Comparison of ENCODE assay signal across 26 cellular contexts in genomic region chr17:71080937-71081336, GRCh38.
"Had no signal": no experiment of that assay in that cellular context is flagged by ENCODE, and none has a peak within 500 bp of the region (broad histone marks: within the 10 kb centered on the region; RNA-seq: fewer than 3 reads in every experiment).

No MANE protein-coding gene starts in this region.

- H3K36me3 ChIP-seq: neutrophil, pancreas, thyroid gland, upper lobe of right lung, WERI-Rb-1 had no signal

- FAIRE-seq: pancreas, TTC549 had no signal

- H3K36me3 Mint-ChIP-seq: memory B cell had no signal

- H3K9me3 ChIP-seq: neutrophil, pancreas, psoas muscle, thyroid gland, upper lobe of right lung had no signal

- H3K4me1 Mint-ChIP-seq: activated naive CD8-positive, alpha-beta T cell treated with anti-CD3 and anti-CD28 coated beads, Interleukin-2, amount 50 U/mL, for 24 hours; memory B cell; nephron had no signal

- ATAC-seq: activated CD8-positive, alpha-beta T cell treated with anti-CD3 and anti-CD28 coated beads, Interleukin-2, amount 10 ng/mL, durations not matched to agents 7 days and 5 days; activated naive CD8-positive, alpha-beta T cell treated with anti-CD3 and anti-CD28 coated beads, Interleukin-2, amount 50 U/mL, for 24 hours; left colon; pancreas; psoas muscle; right cardiac atrium; upper lobe of right lung had no signal

- DNase-seq: activated CD4-positive, alpha-beta T cell treated with anti-CD3 and anti-CD28 coated beads for 1 hour; activated CD4-positive, alpha-beta T cell treated with anti-CD3 and anti-CD28 coated beads, Interleukin-2, amount 50 U/mL, for 1 hour; activated CD8-positive, alpha-beta T cell treated with anti-CD3 and anti-CD28 coated beads, Interleukin-2, amount 10 ng/mL, durations not matched to agents 7 days and 5 days; activated gamma-delta T cell; activated naive CD4-positive, alpha-beta T cell treated with anti-CD3 and anti-CD28 coated beads, Interleukin-2, amount 50 U/mL, for 16 hours; activated naive CD8-positive, alpha-beta T cell treated with anti-CD3 and anti-CD28 coated beads, Interleukin-2, amount 50 U/mL, for 24 hours; cerebellar nuclear complex; foreskin fibroblast; islet precursor cell; left colon; pancreas; psoas muscle; right cardiac atrium; stimulated activated CD4-positive, alpha-beta T cell treated with anti-CD3 and anti-CD28 coated beads, Interleukin-1b, Interleukin-23, amount 100 ng/mL, for 48 hours; substantia nigra; thyroid gland; upper lobe of right lung; WERI-Rb-1 had no signal

- H3K4me3 Mint-ChIP-seq: activated CD8-positive, alpha-beta T cell treated with anti-CD3 and anti-CD28 coated beads, Interleukin-2, amount 10 ng/mL, durations not matched to agents 7 days and 5 days; activated naive CD8-positive, alpha-beta T cell treated with anti-CD3 and anti-CD28 coated beads, Interleukin-2, amount 50 U/mL, for 24 hours; activated T-helper 1 cell treated with anti-CD3 and anti-CD28 coated beads, Interleukin-12 subunit alpha, Interleukin-12 subunit beta, Interleukin-2, Interleukin-4 antibody, amounts not matched to agents 30 ng/mL and 10 ng/mL and 1 ng/mL, durations not matched to agents 14 hours and 24 hours and 36 hours; memory B cell; nephron; stimulated activated naive CD8-positive, alpha-beta T cell treated with anti-CD3 and anti-CD28 coated beads, Interleukin-15, Interleukin-2, amounts not matched to agents 100 ng/mL and 50 ng/mL, for 24 hours had no signal

- H3K27ac ChIP-seq: coronary artery, epithelial cell of prostate, neutrophil, pancreas, psoas muscle, thyroid gland, upper lobe of right lung, WERI-Rb-1 had no signal

- H3K27me3 Mint-ChIP-seq: activated naive CD8-positive, alpha-beta T cell treated with anti-CD3 and anti-CD28 coated beads, Interleukin-2, amount 50 U/mL, for 24 hours; memory B cell; stimulated activated naive CD8-positive, alpha-beta T cell treated with anti-CD3 and anti-CD28 coated beads, Interleukin-15, Interleukin-2, amounts not matched to agents 100 ng/mL and 50 ng/mL, for 24 hours had no signal

- H3K4me3 ChIP-seq: coronary artery, pancreas, psoas muscle, thyroid gland, upper lobe of right lung had no signal

- H3K4me1 ChIP-seq: pancreas, psoas muscle, thyroid gland, upper lobe of right lung had no signal

- H3K27me3 ChIP-seq: neutrophil, pancreas, thyroid gland, upper lobe of right lung had no signal

- H3K27ac Mint-ChIP-seq: activated CD8-positive, alpha-beta T cell treated with anti-CD3 and anti-CD28 coated beads, Interleukin-2, amount 10 ng/mL, durations not matched to agents 7 days and 5 days; activated naive CD8-positive, alpha-beta T cell treated with anti-CD3 and anti-CD28 coated beads, Interleukin-2, amount 50 U/mL, for 24 hours; activated T-helper 1 cell treated with anti-CD3 and anti-CD28 coated beads, Interleukin-12 subunit alpha, Interleukin-12 subunit beta, Interleukin-2, Interleukin-4 antibody, amounts not matched to agents 30 ng/mL and 10 ng/mL and 1 ng/mL, durations not matched to agents 14 hours and 24 hours and 36 hours; memory B cell; nephron; stimulated activated naive CD8-positive, alpha-beta T cell treated with anti-CD3 and anti-CD28 coated beads, Interleukin-15, Interleukin-2, amounts not matched to agents 100 ng/mL and 50 ng/mL, for 24 hours had no signal
